ENCODE assay signal across 9 cellular contexts in the genomic region with DNA sequence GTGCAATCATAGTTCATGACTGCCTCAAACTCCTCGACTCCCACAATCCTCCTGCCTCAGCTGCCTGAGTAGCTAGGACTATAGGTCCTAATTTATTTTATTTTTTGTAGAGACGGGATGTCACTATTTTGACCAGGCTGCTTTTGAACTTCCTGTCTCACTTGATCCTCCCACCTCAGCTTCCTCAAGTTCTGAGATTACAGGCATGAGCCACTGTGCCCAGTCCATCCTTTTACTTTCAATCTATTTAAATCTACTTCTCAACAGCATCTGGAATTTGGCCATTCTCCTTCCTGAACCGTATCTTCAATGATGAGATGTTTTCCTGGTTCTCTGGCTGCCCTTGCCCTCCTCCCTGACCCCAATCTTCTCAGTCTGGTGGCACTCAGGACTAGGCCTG. TPM values are rescaled to one million over a fixed set of nuclear protein-coding genes. Genes with fewer than 3 reads are reported as not detected.
DNase-seq lines count a peak whose midpoint lies in the region; ATAC-seq and TF ChIP-seq lines count a peak whose summit lies in the region.
"Had no signal": no experiment of that assay in that cellular context is flagged by ENCODE, and none has a peak within 500 bp of the region (broad histone marks: within the 10 kb centered on the region; RNA-seq: fewer than 3 reads in every experiment).

No MANE protein-coding gene starts in this region.

- peaks cover 31% of the 10 kb centered on the region for H3K4me1 ChIP-seq in CD4-positive, alpha-beta memory T cell (ENCODE audit: insufficient read depth, low read length)

- CTCF ChIA-PET in CD4-positive, alpha-beta memory T cell (lab: Charles Lee; ENCODE audit: partially characterized antibody) = interaction anchor here (0.7 to 2.1 kb wide), 3 partner anchors 31 to 110 kb away, joined by 3 to 7 read pairs (median 5); no protein-coding TSS in a partner anchor

- H3K27me3 ChIP-seq in CD4-positive, alpha-beta memory T cell (ENCODE audit: insufficient read depth, low read length) = no peaks in the 10 kb centered on the region

- H3K27me3 Mint-ChIP-seq in CD4-positive, alpha-beta memory T cell = no peaks in the 10 kb centered on the region
- H3K27me3 Mint-ChIP-seq in activated naive CD8-positive, alpha-beta T cell treated with anti-CD3 and anti-CD28 coated beads, Interleukin-2, amount 50 U/mL, for 24 hours = peaks cover 4% of the 10 kb centered on the region
- no peaks in the 10 kb centered on the region for H3K27me3 Mint-ChIP-seq in naive thymus-derived CD8-positive, alpha-beta T cell

- DNase-seq in CD4-positive, alpha-beta memory T cell = no peak
- DNase-seq in Jurkat, Clone E6-1 (ENCODE audit: low read depth, low spot score) = no peak
- DNase-seq in activated naive CD8-positive, alpha-beta T cell treated with anti-CD3 and anti-CD28 coated beads, Interleukin-2, amount 50 U/mL, for 24 hours = no peak
- DNase-seq in naive thymus-derived CD8-positive, alpha-beta T cell = no peak
- DNase-seq in cerebellum (ENCODE audit: low spot score) = no peak
- no peak for DNase-seq in NCI-H226
- no peak for DNase-seq in AG08395 (ENCODE audit: low spot score)
- DNase-seq: NCI-H69 had no signal

- H3K36me3 ChIP-seq in CD4-positive, alpha-beta memory T cell (ENCODE audit: insufficient read depth, low read length) = no peaks in the 10 kb centered on the region

- ATAC-seq in activated naive CD8-positive, alpha-beta T cell treated with anti-CD3 and anti-CD28 coated beads, Interleukin-2, amount 50 U/mL, for 24 hours = no peak
- ATAC-seq in naive thymus-derived CD8-positive, alpha-beta T cell = no peak
- no peak for ATAC-seq in SK-N-SH treated with all-trans-retinoic acid at 6 μM for 48 hours

- H3K27ac ChIP-seq in CD4-positive, alpha-beta memory T cell (ENCODE audit: low read depth, low read length) = peak overlapping the region; percentile 80

- H3K4me1 Mint-ChIP-seq in CD4-positive, alpha-beta memory T cell = peaks cover 25 to 40% (median 33%) of the 10 kb centered on the region in 4 donors
- peaks cover 42% of the 10 kb centered on the region for H3K4me1 Mint-ChIP-seq in activated naive CD8-positive, alpha-beta T cell treated with anti-CD3 and anti-CD28 coated beads, Interleukin-2, amount 50 U/mL, for 24 hours
- peaks cover 21 to 42% (median 32%) of the 10 kb centered on the region in 4 donors for H3K4me1 Mint-ChIP-seq in naive thymus-derived CD8-positive, alpha-beta T cell

- H3K36me3 Mint-ChIP-seq in CD4-positive, alpha-beta memory T cell = peaks cover 0 to 6% of the 10 kb centered on the region in 2 donors
- H3K36me3 Mint-ChIP-seq in activated naive CD8-positive, alpha-beta T cell treated with anti-CD3 and anti-CD28 coated beads, Interleukin-2, amount 50 U/mL, for 24 hours (ENCODE audit: low read depth) = peaks cover 12% of the 10 kb centered on the region
- no peaks in the 10 kb centered on the region for H3K36me3 Mint-ChIP-seq in naive thymus-derived CD8-positive, alpha-beta T cell

- H3K9me3 Mint-ChIP-seq in CD4-positive, alpha-beta memory T cell = peaks cover 0 to 10% (median 1%) of the 10 kb centered on the region in 8 donors
- H3K9me3 Mint-ChIP-seq in activated naive CD8-positive, alpha-beta T cell treated with anti-CD3 and anti-CD28 coated beads, Interleukin-2, amount 50 U/mL, for 24 hours = no peaks in the 10 kb centered on the region
- H3K9me3 Mint-ChIP-seq in naive thymus-derived CD8-positive, alpha-beta T cell = peaks cover 0 to 3% (median 0%) of the 10 kb centered on the region in 9 donors

- intact Hi-C loops in CD4-positive, alpha-beta memory T cell (cut with micrococcal nuclease) = no loop called here

- peak overlapping the region in 1 of 2 donors; percentile 43 for H3K4me3 ChIP-seq in CD4-positive, alpha-beta memory T cell (ENCODE audit: low read length in 2 of 2)
- H3K4me3 ChIP-seq in Jurkat, Clone E6-1 (ENCODE audit: low read length) = peak overlapping the region; percentile 72

- peak overlapping the region; percentile 84 to 97 (median 94) for H3K4me3 Mint-ChIP-seq in CD4-positive, alpha-beta memory T cell
- peak overlapping the region; percentile 91 for H3K4me3 Mint-ChIP-seq in activated naive CD8-positive, alpha-beta T cell treated with anti-CD3 and anti-CD28 coated beads, Interleukin-2, amount 50 U/mL, for 24 hours
- peak overlapping the region; percentile 80 to 95 (median 91) for H3K4me3 Mint-ChIP-seq in naive thymus-derived CD8-positive, alpha-beta T cell

- no peaks in the 10 kb centered on the region for H3K9me3 ChIP-seq in CD4-positive, alpha-beta memory T cell (ENCODE audit: control insufficient read depth in 1 of 2, low read length in 2 of 2)

- POLR2A ChIA-PET in CD4-positive, alpha-beta memory T cell (lab: Charles Lee; ENCODE audit: partially characterized antibody) = interaction anchor here (0.6 to 2.1 kb wide), 9 partner anchors 30 to 586 kb away, joined by 3 to 22 read pairs (median 5); a partner anchor contains a TSS
- POLR2A ChIA-PET in naive thymus-derived CD8-positive, alpha-beta T cell (lab: Charles Lee) = interaction anchor here (0.7 to 1.6 kb wide), 6 partner anchors 13 to 229 kb away, joined by 3 to 7 read pairs (median 4); a partner anchor contains a TSS

- peak overlapping the region; percentile 92 to 99 (median 96) for H3K27ac Mint-ChIP-seq in CD4-positive, alpha-beta memory T cell
- H3K27ac Mint-ChIP-seq in activated naive CD8-positive, alpha-beta T cell treated with anti-CD3 and anti-CD28 coated beads, Interleukin-2, amount 50 U/mL, for 24 hours = peak overlapping the region; percentile 91
- peak overlapping the region; percentile 71 to 98 (median 92) for H3K27ac Mint-ChIP-seq in naive thymus-derived CD8-positive, alpha-beta T cell

TF ChIP-seq in SK-N-SH treated with all-trans-retinoic acid at 6 μM for 48 hours, 23 proteins besides CTCF, POLR2A, EP300 and RAD21 (continues in another document):
- TF ChIP-seq BACH2 (CRISPR knock-in tag; IDR thresholded peaks at IDR 0.05; ENCODE audit: borderline replicate concordance) = no peak
- TF ChIP-seq ZFP30 (CRISPR knock-in tag; IDR thresholded peaks at IDR 0.05) = no peak
- TF ChIP-seq, protein P1, sequence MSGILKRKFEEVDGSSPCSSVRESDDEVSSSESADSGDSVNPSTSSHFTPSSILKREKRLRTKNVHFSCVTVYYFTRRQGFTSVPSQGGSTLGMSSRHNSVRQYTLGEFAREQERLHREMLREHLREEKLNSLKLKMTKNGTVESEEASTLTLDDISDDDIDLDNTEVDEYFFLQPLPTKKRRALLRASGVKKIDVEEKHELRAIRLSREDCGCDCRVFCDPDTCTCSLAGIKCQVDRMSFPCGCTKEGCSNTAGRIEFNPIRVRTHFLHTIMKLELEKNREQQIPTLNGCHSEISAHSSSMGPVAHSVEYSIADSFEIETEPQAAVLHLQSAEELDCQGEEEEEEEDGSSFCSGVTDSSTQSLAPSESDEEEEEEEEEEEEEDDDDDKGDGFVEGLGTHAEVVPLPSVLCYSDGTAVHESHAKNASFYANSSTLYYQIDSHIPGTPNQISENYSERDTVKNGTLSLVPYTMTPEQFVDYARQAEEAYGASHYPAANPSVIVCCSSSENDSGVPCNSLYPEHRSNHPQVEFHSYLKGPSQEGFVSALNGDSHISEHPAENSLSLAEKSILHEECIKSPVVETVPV (CRISPR knock-in tag; IDR thresholded peaks at IDR 0.05) = no peak
- TF ChIP-seq, protein P2, sequence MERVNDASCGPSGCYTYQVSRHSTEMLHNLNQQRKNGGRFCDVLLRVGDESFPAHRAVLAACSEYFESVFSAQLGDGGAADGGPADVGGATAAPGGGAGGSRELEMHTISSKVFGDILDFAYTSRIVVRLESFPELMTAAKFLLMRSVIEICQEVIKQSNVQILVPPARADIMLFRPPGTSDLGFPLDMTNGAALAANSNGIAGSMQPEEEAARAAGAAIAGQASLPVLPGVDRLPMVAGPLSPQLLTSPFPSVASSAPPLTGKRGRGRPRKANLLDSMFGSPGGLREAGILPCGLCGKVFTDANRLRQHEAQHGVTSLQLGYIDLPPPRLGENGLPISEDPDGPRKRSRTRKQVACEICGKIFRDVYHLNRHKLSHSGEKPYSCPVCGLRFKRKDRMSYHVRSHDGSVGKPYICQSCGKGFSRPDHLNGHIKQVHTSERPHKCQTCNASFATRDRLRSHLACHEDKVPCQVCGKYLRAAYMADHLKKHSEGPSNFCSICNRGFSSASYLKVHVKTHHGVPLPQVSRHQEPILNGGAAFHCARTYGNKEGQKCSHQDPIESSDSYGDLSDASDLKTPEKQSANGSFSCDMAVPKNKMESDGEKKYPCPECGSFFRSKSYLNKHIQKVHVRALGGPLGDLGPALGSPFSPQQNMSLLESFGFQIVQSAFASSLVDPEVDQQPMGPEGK (CRISPR knock-in tag; IDR thresholded peaks at IDR 0.05; ENCODE audit: borderline replicate concordance) = no peak
- TF ChIP-seq ISL1 (CRISPR knock-in tag; IDR thresholded peaks at IDR 0.05) = no peak
- no peak for TF ChIP-seq TOX (CRISPR knock-in tag; IDR thresholded peaks at IDR 0.05; ENCODE audit: borderline replicate concordance)
- no peak for TF ChIP-seq RARB (CRISPR knock-in tag; IDR thresholded peaks at IDR 0.05)

RNA-seq across cellular contexts. Expression of a gene that starts 12.2 kb away (rescaled TPM):
- total RNA-seq in CD4-positive, alpha-beta memory T cell = not detected
- polyA plus RNA-seq in CD4-positive, alpha-beta memory T cell = not detected
- not detected for polyA plus RNA-seq in Jurkat, Clone E6-1 (2012; ENCODE audit: insufficient read depth, insufficient read length)
- total RNA-seq in naive thymus-derived CD8-positive, alpha-beta T cell = not detected
- not detected for polyA plus RNA-seq in naive thymus-derived CD8-positive, alpha-beta T cell
- 23.6 TPM for total RNA-seq in cerebellum

RNA-seq across cellular contexts. Expression of a gene that starts 12.3 kb away (rescaled TPM):
- 100 to 1,000 TPM; 357 to 362 TPM for total RNA-seq in CD4-positive, alpha-beta memory T cell
- 100 to 1,000 TPM; 135 to 206 TPM for polyA plus RNA-seq in CD4-positive, alpha-beta memory T cell
- 239 TPM for polyA plus RNA-seq in Jurkat, Clone E6-1 (2012; ENCODE audit: insufficient read depth, insufficient read length)
- total RNA-seq in naive thymus-derived CD8-positive, alpha-beta T cell = 100 to 1,000 TPM; 278 to 298 TPM
- polyA plus RNA-seq in naive thymus-derived CD8-positive, alpha-beta T cell = 100 to 1,000 TPM in 2 of 3 donors, 10 to 100 TPM in 1; 98.7 to 126 (median 121) TPM
- 12.2 TPM for total RNA-seq in cerebellum

RNA-seq across cellular contexts. Expression of a gene that starts 40.0 kb away (rescaled TPM):
- total RNA-seq in CD4-positive, alpha-beta memory T cell = 10 to 100 TPM; 63.3 to 71.0 TPM
- 10 to 100 TPM; 35.4 to 37.5 TPM for polyA plus RNA-seq in CD4-positive, alpha-beta memory T cell
- polyA plus RNA-seq in Jurkat, Clone E6-1 (2012; ENCODE audit: insufficient read depth, insufficient read length) = 37.9 TPM
- 10 to 100 TPM; 66.9 to 73.2 TPM for total RNA-seq in naive thymus-derived CD8-positive, alpha-beta T cell
- 10 to 100 TPM; 30.6 to 46.6 (median 38.3) TPM for polyA plus RNA-seq in naive thymus-derived CD8-positive, alpha-beta T cell
- 38.2 TPM for total RNA-seq in cerebellum

RNA-seq across cellular contexts. Expression of a gene that starts 43.1 kb away (rescaled TPM):
- not detected for total RNA-seq in CD4-positive, alpha-beta memory T cell
- not detected for polyA plus RNA-seq in CD4-positive, alpha-beta memory T cell
- not detected for polyA plus RNA-seq in Jurkat, Clone E6-1 (2012; ENCODE audit: insufficient read depth, insufficient read length)
- total RNA-seq in naive thymus-derived CD8-positive, alpha-beta T cell = not detected
- not detected for polyA plus RNA-seq in naive thymus-derived CD8-positive, alpha-beta T cell
- 0.91 TPM for total RNA-seq in cerebellum

RNA-seq across cellular contexts. Expression of a gene that starts 45.1 kb away (rescaled TPM):
- total RNA-seq in CD4-positive, alpha-beta memory T cell = not detected
- polyA plus RNA-seq in CD4-positive, alpha-beta memory T cell = not detected
- polyA plus RNA-seq in Jurkat, Clone E6-1 (2012; ENCODE audit: insufficient read depth, insufficient read length) = not detected
- total RNA-seq in naive thymus-derived CD8-positive, alpha-beta T cell = not detected
- polyA plus RNA-seq in naive thymus-derived CD8-positive, alpha-beta T cell = not detected
- total RNA-seq in cerebellum = not detected

Comparison
In these comparisons a context has a peak if more than half of its experiments do, and no peak if none do; other contexts are left out.
1. RNA of a gene that starts 12.2 kb away (total RNA-seq): 23.6 TPM in cerebellum (single experiment); not detected in CD4-positive, alpha-beta memory T cell and not detected in naive thymus-derived CD8-positive, alpha-beta T cell; every median in the first group is over 10 times any median in the second.
2. RNA of a gene that starts 12.3 kb away (total RNA-seq): 357 to 362 TPM in CD4-positive, alpha-beta memory T cell and 278 to 298 TPM in naive thymus-derived CD8-positive, alpha-beta T cell; 12.2 TPM in cerebellum (single experiment); every median in the first group is over 10 times any median in the second.
3. Peak in every context shown above with its lines, with median percentiles within 50 percentile points of each other: H3K27ac Mint-ChIP-seq and H3K4me3 Mint-ChIP-seq.